Comparison of ENCODE assay signal across 15 cellular contexts in genomic region chr4:139645458-139645857, GRCh38.
"Had no signal": no experiment of that assay in that cellular context is flagged by ENCODE, and none has a peak within 500 bp of the region (broad histone marks: within the 10 kb centered on the region; RNA-seq: fewer than 3 reads in every experiment).

No MANE protein-coding gene starts in this region.

- H3K4me3 ChIP-seq: body of pancreas, hepatocyte, lower lobe of right lung, ovary, spleen, upper lobe of right lung had no signal

- H3K27me3 ChIP-seq: body of pancreas, hepatocyte, ovary, spleen, upper lobe of right lung had no signal

- H3K4me1 ChIP-seq: body of pancreas, lower lobe of right lung, spleen, upper lobe of right lung had no signal

- ATAC-seq: body of pancreas; lower lobe of right lung; naive thymus-derived CD4-positive, alpha-beta T cell; sciatic nerve; upper lobe of right lung had no signal

- H3K9me3 ChIP-seq: body of pancreas, lower lobe of right lung, ovary, spleen, upper lobe of right lung had no signal

- DNase-seq: activated B cell treated with CpG ODN at 0.5 μM for 24 hours; activated CD4-positive, alpha-beta T cell treated with anti-CD3 and anti-CD28 coated beads for 48 hours; activated gamma-delta T cell treated with Interleukin-2 at 50 U/mL for 16 hours; activated naive CD8-positive, alpha-beta T cell treated with anti-CD3 and anti-CD28 coated beads for 36 hours; amygdala; body of pancreas; erythroblast; lower lobe of right lung; naive thymus-derived CD4-positive, alpha-beta T cell; ovary; spleen; SW 1271; upper lobe of right lung had no signal

- H2AFZ ChIP-seq: hepatocyte had no signal

- H3K4me2 ChIP-seq: hepatocyte had no signal

- H3K36me3 ChIP-seq: lower lobe of right lung, ovary, spleen, upper lobe of right lung had no signal

- H3K79me2 ChIP-seq: hepatocyte had no signal

- H3K27ac ChIP-seq: body of pancreas, hepatocyte, lower lobe of right lung, ovary, spleen, upper lobe of right lung had no signal
